1 cellular context compared by ENCODE assay signal in the genomic region with DNA sequence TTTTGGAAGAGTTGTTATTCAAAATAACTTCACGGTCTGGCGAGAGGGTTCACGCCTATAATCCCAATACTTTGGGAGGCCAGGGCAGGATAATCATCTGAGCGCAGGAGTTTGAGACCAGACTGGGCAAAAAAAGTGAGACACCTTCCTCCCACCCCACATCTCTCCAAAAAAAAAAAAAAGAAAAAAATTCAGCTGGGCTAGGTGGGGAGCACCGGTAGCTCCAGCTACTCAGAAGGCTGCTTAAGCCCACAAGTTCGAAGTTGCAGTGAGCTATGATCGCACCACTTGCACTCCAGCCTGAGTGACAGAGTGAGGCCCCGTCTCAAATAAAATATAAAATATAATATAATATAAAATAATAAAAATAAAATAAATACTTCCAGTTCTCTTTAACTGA.
TF ChIP-seq lines count a peak whose summit lies in the region.

No MANE protein-coding gene starts in this region.

TF ChIP-seq in GM12878, 131 proteins besides CTCF, POLR2A, EP300 and RAD21:
- no peak for TF ChIP-seq PKNOX1 (IDR thresholded peaks at IDR 0.05)
- no peak for TF ChIP-seq TCF7 (IDR thresholded peaks at IDR 0.05; ENCODE audit: borderline replicate concordance)
- TF ChIP-seq, protein P1, sequence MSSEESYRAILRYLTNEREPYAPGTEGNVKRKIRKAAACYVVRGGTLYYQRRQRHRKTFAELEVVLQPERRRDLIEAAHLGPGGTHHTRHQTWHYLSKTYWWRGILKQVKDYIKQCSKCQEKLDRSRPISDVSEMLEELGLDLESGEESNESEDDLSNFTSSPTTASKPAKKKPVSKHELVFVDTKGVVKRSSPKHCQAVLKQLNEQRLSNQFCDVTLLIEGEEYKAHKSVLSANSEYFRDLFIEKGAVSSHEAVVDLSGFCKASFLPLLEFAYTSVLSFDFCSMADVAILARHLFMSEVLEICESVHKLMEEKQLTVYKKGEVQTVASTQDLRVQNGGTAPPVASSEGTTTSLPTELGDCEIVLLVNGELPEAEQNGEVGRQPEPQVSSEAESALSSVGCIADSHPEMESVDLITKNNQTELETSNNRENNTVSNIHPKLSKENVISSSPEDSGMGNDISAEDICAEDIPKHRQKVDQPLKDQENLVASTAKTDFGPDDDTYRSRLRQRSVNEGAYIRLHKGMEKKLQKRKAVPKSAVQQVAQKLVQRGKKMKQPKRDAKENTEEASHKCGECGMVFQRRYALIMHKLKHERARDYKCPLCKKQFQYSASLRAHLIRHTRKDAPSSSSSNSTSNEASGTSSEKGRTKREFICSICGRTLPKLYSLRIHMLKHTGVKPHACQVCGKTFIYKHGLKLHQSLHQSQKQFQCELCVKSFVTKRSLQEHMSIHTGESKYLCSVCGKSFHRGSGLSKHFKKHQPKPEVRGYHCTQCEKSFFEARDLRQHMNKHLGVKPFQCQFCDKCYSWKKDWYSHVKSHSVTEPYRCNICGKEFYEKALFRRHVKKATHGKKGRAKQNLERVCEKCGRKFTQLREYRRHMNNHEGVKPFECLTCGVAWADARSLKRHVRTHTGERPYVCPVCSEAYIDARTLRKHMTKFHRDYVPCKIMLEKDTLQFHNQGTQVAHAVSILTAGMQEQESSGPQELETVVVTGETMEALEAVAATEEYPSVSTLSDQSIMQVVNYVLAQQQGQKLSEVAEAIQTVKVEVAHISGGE (CRISPR knock-in tag; IDR thresholded peaks at IDR 0.05) = no peak
- TF ChIP-seq, protein P2, sequence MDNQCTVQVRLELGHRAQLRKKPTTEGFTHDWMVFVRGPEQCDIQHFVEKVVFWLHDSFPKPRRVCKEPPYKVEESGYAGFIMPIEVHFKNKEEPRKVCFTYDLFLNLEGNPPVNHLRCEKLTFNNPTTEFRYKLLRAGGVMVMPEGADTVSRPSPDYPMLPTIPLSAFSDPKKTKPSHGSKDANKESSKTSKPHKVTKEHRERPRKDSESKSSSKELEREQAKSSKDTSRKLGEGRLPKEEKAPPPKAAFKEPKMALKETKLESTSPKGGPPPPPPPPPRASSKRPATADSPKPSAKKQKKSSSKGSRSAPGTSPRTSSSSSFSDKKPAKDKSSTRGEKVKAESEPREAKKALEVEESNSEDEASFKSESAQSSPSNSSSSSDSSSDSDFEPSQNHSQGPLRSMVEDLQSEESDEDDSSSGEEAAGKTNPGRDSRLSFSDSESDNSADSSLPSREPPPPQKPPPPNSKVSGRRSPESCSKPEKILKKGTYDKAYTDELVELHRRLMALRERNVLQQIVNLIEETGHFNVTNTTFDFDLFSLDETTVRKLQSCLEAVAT (IDR thresholded peaks at IDR 0.05) = 0 out of 2 replicates have a peak, but pooled peaks have one; percentile 3
